22 cellular contexts compared by ENCODE assay signal in the genomic region with DNA sequence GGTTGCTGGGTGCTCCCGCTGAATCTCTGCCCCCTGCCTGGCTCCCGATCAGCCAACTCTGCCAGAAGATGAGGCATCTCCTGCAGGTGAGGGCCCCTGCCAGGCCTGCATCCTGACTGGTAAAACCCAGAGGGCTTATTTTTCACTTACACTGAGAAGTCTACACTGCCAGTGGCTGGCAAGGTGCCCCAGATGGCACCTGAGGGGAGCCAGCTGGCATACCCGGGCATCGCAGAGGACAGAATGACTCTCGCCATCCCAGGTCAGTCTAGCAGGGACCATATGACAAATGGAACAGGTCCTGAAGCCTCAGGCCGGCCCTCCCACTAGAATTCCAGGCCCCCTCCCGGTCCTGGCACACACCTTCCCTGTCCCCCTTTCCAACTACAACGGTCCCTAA.
"Had no signal": no experiment of that assay in that cellular context is flagged by ENCODE, and none has a peak within 500 bp of the region (broad histone marks: within the 10 kb centered on the region; RNA-seq: fewer than 3 reads in every experiment).

No MANE protein-coding gene starts in this region.

- H3K27me3 ChIP-seq: heart right ventricle, right lobe of liver, testis, uterus had no signal

- H3K36me3 ChIP-seq: heart right ventricle, lower lobe of right lung, right lobe of liver, uterus had no signal

- H3K9me3 ChIP-seq: heart right ventricle, lower lobe of right lung, right lobe of liver, testis, uterus had no signal

- DNase-seq: activated CD4-positive, alpha-beta T cell treated with anti-CD3 and anti-CD28 coated beads for 4 hours; activated CD4-positive, alpha-beta T cell treated with anti-CD3 and anti-CD28 coated beads, Interleukin-2, amount 50 U/mL, for 4 hours; activated effector memory CD4-positive, alpha-beta T cell treated with Interleukin-2 at 50 U/mL for 16 hours; activated naive CD4-positive, alpha-beta T cell treated with Interleukin-2 at 50 U/mL for 16 hours; anterior cingulate cortex; endodermal cell; foreskin keratinocyte; heart right ventricle; kidney glomerular epithelial cell; lower lobe of right lung; mesenchymal stem cell; naive thymus-derived CD8-positive, alpha-beta T cell; posterior cingulate gyrus; right lobe of liver; stimulated activated CD4-positive, alpha-beta T cell treated with anti-CD3 and anti-CD28 coated beads, Interleukin-2, amount 100 ng/mL, for 48 hours; stimulated activated naive CD8-positive, alpha-beta T cell treated with anti-CD3 and anti-CD28 coated beads, Interleukin-15, Interleukin-2, amounts not matched to agents 100 U/mL and 50 U/mL, for 24 hours; testis; uterus had no signal

- H3K27ac ChIP-seq: foreskin keratinocyte, heart right ventricle, lower lobe of right lung, right lobe of liver, testis, uterus had no signal

- H3K27ac Mint-ChIP-seq: activated naive CD8-positive, alpha-beta T cell; endodermal cell had no signal

- H3K36me3 Mint-ChIP-seq: activated naive CD8-positive, alpha-beta T cell; naive thymus-derived CD8-positive, alpha-beta T cell had no signal

- H3K4me3 ChIP-seq: heart right ventricle, lower lobe of right lung, right lobe of liver, testis, uterus had no signal

- ATAC-seq: esophagus mucosa; foreskin keratinocyte; left lobe of liver; lower lobe of right lung; naive thymus-derived CD8-positive, alpha-beta T cell; right lobe of liver; stimulated activated naive CD8-positive, alpha-beta T cell treated with anti-CD3 and anti-CD28 coated beads, Interleukin-15, Interleukin-2, amounts not matched to agents 100 U/mL and 50 U/mL, for 24 hours had no signal

- H3K9me3 Mint-ChIP-seq: endodermal cell; naive thymus-derived CD8-positive, alpha-beta T cell; neural crest cell had no signal

- H3K4me3 Mint-ChIP-seq: activated naive CD8-positive, alpha-beta T cell; endodermal cell; naive thymus-derived CD8-positive, alpha-beta T cell; neural crest cell had no signal

- H3K4me1 ChIP-seq: foreskin keratinocyte, right lobe of liver, testis, uterus had no signal
